8 cellular contexts compared by ENCODE assay signal in the genomic region with DNA sequence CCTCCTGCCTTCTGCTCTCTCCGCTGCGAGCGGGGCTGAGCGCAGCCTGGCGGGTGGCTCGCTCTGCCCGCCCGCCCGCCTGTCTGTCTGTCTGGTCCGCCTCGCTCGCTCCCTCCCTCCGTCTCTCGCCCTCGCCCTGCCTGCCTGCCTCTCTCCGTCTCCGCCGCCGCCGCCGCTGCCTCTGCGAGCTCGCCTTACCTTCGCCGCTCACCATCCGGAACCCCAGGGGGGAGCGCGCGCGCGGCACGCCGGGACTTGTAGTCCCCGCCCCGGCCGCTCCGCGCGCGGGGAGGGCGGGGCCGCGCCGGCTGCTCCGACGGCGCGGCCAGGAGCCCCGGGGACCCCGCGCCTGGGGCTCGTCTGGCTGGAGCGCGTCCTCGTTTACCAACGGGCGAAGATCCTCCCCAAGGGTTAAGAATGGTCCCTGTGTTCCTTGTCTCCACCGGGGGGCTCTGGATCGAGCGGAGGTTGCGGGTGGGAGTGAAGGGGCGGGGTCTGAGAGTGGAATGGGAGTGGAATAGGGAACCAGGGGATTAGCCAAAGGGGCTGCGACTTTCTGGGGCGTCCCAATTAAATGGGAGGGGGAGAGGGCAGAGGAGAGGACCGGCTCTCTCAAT. TPM values are rescaled to one million over a fixed set of nuclear protein-coding genes. Genes with fewer than 3 reads are reported as not detected.
DNase-seq lines count a peak whose midpoint lies in the region; ATAC-seq and TF ChIP-seq lines count a peak whose summit lies in the region.

A gene with protein sequence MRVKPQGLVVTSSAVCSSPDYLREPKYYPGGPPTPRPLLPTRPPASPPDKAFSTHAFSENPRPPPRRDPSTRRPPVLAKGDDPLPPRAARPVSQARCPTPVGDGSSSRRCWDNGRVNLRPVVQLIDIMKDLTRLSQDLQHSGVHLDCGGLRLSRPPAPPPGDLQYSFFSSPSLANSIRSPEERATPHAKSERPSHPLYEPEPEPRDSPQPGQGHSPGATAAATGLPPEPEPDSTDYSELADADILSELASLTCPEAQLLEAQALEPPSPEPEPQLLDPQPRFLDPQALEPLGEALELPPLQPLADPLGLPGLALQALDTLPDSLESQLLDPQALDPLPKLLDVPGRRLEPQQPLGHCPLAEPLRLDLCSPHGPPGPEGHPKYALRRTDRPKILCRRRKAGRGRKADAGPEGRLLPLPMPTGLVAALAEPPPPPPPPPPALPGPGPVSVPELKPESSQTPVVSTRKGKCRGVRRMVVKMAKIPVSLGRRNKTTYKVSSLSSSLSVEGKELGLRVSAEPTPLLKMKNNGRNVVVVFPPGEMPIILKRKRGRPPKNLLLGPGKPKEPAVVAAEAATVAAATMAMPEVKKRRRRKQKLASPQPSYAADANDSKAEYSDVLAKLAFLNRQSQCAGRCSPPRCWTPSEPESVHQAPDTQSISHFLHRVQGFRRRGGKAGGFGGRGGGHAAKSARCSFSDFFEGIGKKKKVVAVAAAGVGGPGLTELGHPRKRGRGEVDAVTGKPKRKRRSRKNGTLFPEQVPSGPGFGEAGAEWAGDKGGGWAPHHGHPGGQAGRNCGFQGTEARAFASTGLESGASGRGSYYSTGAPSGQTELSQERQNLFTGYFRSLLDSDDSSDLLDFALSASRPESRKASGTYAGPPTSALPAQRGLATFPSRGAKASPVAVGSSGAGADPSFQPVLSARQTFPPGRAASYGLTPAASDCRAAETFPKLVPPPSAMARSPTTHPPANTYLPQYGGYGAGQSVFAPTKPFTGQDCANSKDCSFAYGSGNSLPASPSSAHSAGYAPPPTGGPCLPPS (N-terminal part only) (minus strand): TSS at position 183 of the 617 bp plus-strand sequence. CDS start 52,029 bp downstream, outside the sequence.

- peaks cover 44% of the 10 kb centered on the region for H3K4me1 ChIP-seq in CD4-positive, CD25-positive, alpha-beta regulatory T cell (ENCODE audit: control insufficient read depth, insufficient read depth, low read length, poor library complexity, severe bottlenecking)

- H3K27ac Mint-ChIP-seq in CD4-positive, CD25-positive, alpha-beta regulatory T cell: peak within 1 kb of the TSS; percentile 35 to 96 (median 85)
- peak within 1 kb of the TSS in 1 of 2 donors; percentile 54 for H3K27ac Mint-ChIP-seq in natural killer cell treated with Interleukin-12 subunit alpha and Interleukin-12 subunit beta and Interleukin-15 and Interleukin-18, amount 100 ng/mL, for 72 hours
- peak within 1 kb of the TSS; percentile 85 for H3K27ac Mint-ChIP-seq in stimulated activated naive B cell treated with anti-CD40 and anti-IgM and Interleukin-4, amounts not matched to agents 10 μg/mL and 1 μg/mL and 100 μg/mL, for 72 hours

- H3K4me3 Mint-ChIP-seq in CD4-positive, CD25-positive, alpha-beta regulatory T cell: peak within 1 kb of the TSS; percentile 88 to 98 (median 94)
- peak within 1 kb of the TSS; percentile 94 for H3K4me3 Mint-ChIP-seq in natural killer cell treated with Interleukin-12 subunit alpha and Interleukin-12 subunit beta and Interleukin-15 and Interleukin-18, amount 100 ng/mL, for 72 hours
- H3K4me3 Mint-ChIP-seq in stimulated activated naive B cell treated with anti-CD40 and anti-IgM and Interleukin-4, amounts not matched to agents 10 μg/mL and 1 μg/mL and 100 μg/mL, for 72 hours: peak within 1 kb of the TSS; percentile 92 to 94

- peak within 1 kb of the TSS; percentile 80 for H3K4me3 ChIP-seq in CD4-positive, CD25-positive, alpha-beta regulatory T cell (ENCODE audit: low read depth, low read length)
- H3K4me3 ChIP-seq in LNCaP clone FGC (ENCODE audit: low read depth, low read length) (peak within 1 kb of the TSS; percentile 80), fibroblast of pulmonary artery (replicated peaks; ENCODE audit: low read depth, low read length) (peak within 1 kb of the TSS; percentile 92)

- peaks cover 8% of the 10 kb centered on the region for H3K27me3 Mint-ChIP-seq in CD4-positive, CD25-positive, alpha-beta regulatory T cell
- no peaks in the 10 kb centered on the region for H3K27me3 Mint-ChIP-seq in natural killer cell treated with Interleukin-12 subunit alpha and Interleukin-12 subunit beta and Interleukin-15 and Interleukin-18, amount 100 ng/mL, for 72 hours
- no peaks in the 10 kb centered on the region for H3K27me3 Mint-ChIP-seq in stimulated activated naive B cell treated with anti-CD40 and anti-IgM and Interleukin-4, amounts not matched to agents 10 μg/mL and 1 μg/mL and 100 μg/mL, for 72 hours

- ATAC-seq in CD4-positive, CD25-positive, alpha-beta regulatory T cell (ENCODE audit: low read depth in 2 of 2): peak; percentile 86 to 88
- peak; percentile 43 for ATAC-seq in GM21526 (IDR thresholded peaks at IDR 0.05; ENCODE audit: low FRiP score, unreplicated experiment)
- ATAC-seq in natural killer cell treated with Interleukin-12 subunit alpha and Interleukin-12 subunit beta and Interleukin-15 and Interleukin-18, amount 100 ng/mL, for 72 hours: peak; percentile 87
- peak; percentile 75 to 77 for ATAC-seq in stimulated activated naive B cell treated with anti-CD40 and anti-IgM and Interleukin-4, amounts not matched to agents 10 μg/mL and 1 μg/mL and 100 μg/mL, for 72 hours (replicated peaks)

- no peaks in the 10 kb centered on the region for H3K9me3 ChIP-seq in CD4-positive, CD25-positive, alpha-beta regulatory T cell (ENCODE audit: control insufficient read depth in 2 of 2, low read length in 2 of 2)

- H3K27me3 ChIP-seq in CD4-positive, CD25-positive, alpha-beta regulatory T cell (ENCODE audit: control insufficient read depth, insufficient read depth, low read length): no peaks in the 10 kb centered on the region

- peak; percentile 87 to 95 (median 90) for DNase-seq in CD4-positive, CD25-positive, alpha-beta regulatory T cell
- DNase-seq in LNCaP clone FGC (ENCODE audit: low read depth): peak; percentile 52
- peak; percentile 34 for DNase-seq in SHP77 treated with DMSO at 0.1 percent for 48 hours (lab: John Stamatoyannopoulos, UW)
- DNase-seq in activated T-helper 9 cell treated with anti-CD3 and anti-CD28 coated beads, Interleukin-2, amount 50 U/mL, for 16 hours (ENCODE audit: low read depth): peak; percentile 84
- peak; percentile 90 for DNase-seq in fibroblast of pulmonary artery (ENCODE audit: low read depth)
- DNase-seq in natural killer cell treated with Interleukin-12 subunit alpha and Interleukin-12 subunit beta and Interleukin-15 and Interleukin-18, amount 100 ng/mL, for 72 hours (ENCODE audit: low spot score): peak; percentile 94
- peak; percentile 87 for DNase-seq in stimulated activated naive B cell treated with anti-CD40 and anti-IgM and Interleukin-4, amounts not matched to agents 10 μg/mL and 1 μg/mL and 100 μg/mL, for 72 hours

- 0 out of 2 replicates have a peak, but pooled peaks have one; percentile 8 for TF ChIP-seq CTCF in LNCaP clone FGC (IDR thresholded peaks at IDR 0.05; ENCODE audit: control insufficient read depth, extremely low read depth, insufficient read depth)
- no peak for TF ChIP-seq CTCF in fibroblast of pulmonary artery (IDR thresholded peaks at IDR 0.05; ENCODE audit: low read length, missing control alignments)

- no peaks in the 10 kb centered on the region for H3K9me3 Mint-ChIP-seq in CD4-positive, CD25-positive, alpha-beta regulatory T cell
- no peaks in the 10 kb centered on the region for H3K9me3 Mint-ChIP-seq in natural killer cell treated with Interleukin-12 subunit alpha and Interleukin-12 subunit beta and Interleukin-15 and Interleukin-18, amount 100 ng/mL, for 72 hours
- no peaks in the 10 kb centered on the region for H3K9me3 Mint-ChIP-seq in stimulated activated naive B cell treated with anti-CD40 and anti-IgM and Interleukin-4, amounts not matched to agents 10 μg/mL and 1 μg/mL and 100 μg/mL, for 72 hours

- peak within 1 kb of the TSS; percentile 70 for H3K27ac ChIP-seq in CD4-positive, CD25-positive, alpha-beta regulatory T cell (ENCODE audit: insufficient read depth, low read length, poor library complexity, severe bottlenecking)

- no peaks in the 10 kb centered on the region for H3K36me3 ChIP-seq in CD4-positive, CD25-positive, alpha-beta regulatory T cell (ENCODE audit: control insufficient read depth, insufficient read depth, low read length)

- H3K36me3 Mint-ChIP-seq in CD4-positive, CD25-positive, alpha-beta regulatory T cell: no peaks in the 10 kb centered on the region
- H3K36me3 Mint-ChIP-seq in natural killer cell treated with Interleukin-12 subunit alpha and Interleukin-12 subunit beta and Interleukin-15 and Interleukin-18, amount 100 ng/mL, for 72 hours: no peaks in the 10 kb centered on the region
- H3K36me3 Mint-ChIP-seq in stimulated activated naive B cell treated with anti-CD40 and anti-IgM and Interleukin-4, amounts not matched to agents 10 μg/mL and 1 μg/mL and 100 μg/mL, for 72 hours: peaks cover 0 to 2% of the 10 kb centered on the region in 2 donors

- H3K4me1 Mint-ChIP-seq in CD4-positive, CD25-positive, alpha-beta regulatory T cell: peaks cover 4 to 60% (median 35%) of the 10 kb centered on the region in 4 donors
- H3K4me1 Mint-ChIP-seq in natural killer cell treated with Interleukin-12 subunit alpha and Interleukin-12 subunit beta and Interleukin-15 and Interleukin-18, amount 100 ng/mL, for 72 hours (ENCODE audit: low read depth in 2 of 2): peaks cover 45 to 58% of the 10 kb centered on the region in 2 donors
- H3K4me1 Mint-ChIP-seq in stimulated activated naive B cell treated with anti-CD40 and anti-IgM and Interleukin-4, amounts not matched to agents 10 μg/mL and 1 μg/mL and 100 μg/mL, for 72 hours: peaks cover 14 to 44% of the 10 kb centered on the region in 2 donors

RNA-seq across cellular contexts. Expression of the gene that starts here (rescaled TPM):
- total RNA-seq in CD4-positive, CD25-positive, alpha-beta regulatory T cell: 26.2 TPM
- polyA plus RNA-seq in CD4-positive, CD25-positive, alpha-beta regulatory T cell: 1 to 10 TPM in 1 of 4 donors, under 1 TPM in 3; 0.07 to 1.4 (median 0.50) TPM
- 10 to 100 TPM; 38.8 to 42.9 TPM for total RNA-seq in natural killer cell treated with Interleukin-12 subunit alpha and Interleukin-12 subunit beta and Interleukin-15 and Interleukin-18, amount 100 ng/mL, for 72 hours

Comparison
In these comparisons a context has a peak if more than half of its experiments do, and no peak if none do; other contexts are left out.
1. Peak in every context shown above with its lines: DNase-seq, ATAC-seq, H3K4me3 ChIP-seq and H3K27ac ChIP-seq.
2. DNase-seq: peak in every context shown above with its lines; median percentile 94 in natural killer cell treated with Interleukin-12 subunit alpha and Interleukin-12 subunit beta and Interleukin-15 and Interleukin-18, amount 100 ng/mL, for 72 hours; 90 in CD4-positive, CD25-positive, alpha-beta regulatory T cell; 90 in fibroblast of pulmonary artery; 87 in stimulated activated naive B cell treated with anti-CD40 and anti-IgM and Interleukin-4, amounts not matched to agents 10 μg/mL and 1 μg/mL and 100 μg/mL, for 72 hours; 84 in activated T-helper 9 cell treated with anti-CD3 and anti-CD28 coated beads, Interleukin-2, amount 50 U/mL, for 16 hours; 52 in LNCaP clone FGC; 34 in SHP77 treated with DMSO at 0.1 percent for 48 hours.